Comparison of ENCODE assay signal across 8 cellular contexts in the genomic region with DNA sequence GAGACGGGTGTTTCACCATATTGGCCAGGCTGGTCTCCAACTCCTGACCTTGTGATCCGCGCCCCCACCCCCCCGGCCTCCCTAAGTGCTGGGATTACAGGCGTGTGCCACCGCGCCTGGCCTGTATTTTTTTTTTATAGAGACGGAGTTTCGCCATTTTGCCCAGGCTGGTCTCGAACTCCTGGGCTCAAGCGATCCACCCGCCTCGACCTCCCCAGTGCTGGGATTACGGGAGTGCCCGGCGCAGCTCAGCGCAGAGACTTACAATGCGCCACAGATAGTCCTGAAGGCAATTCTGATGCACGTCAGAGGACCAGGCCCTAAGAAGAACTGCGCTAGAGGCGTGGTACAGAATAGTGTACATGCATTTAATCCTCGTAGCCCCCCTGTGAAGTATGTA. TPM values are rescaled to one million over a fixed set of nuclear protein-coding genes. Genes with fewer than 3 reads are reported as not detected.
DNase-seq lines count a peak whose midpoint lies in the region; ATAC-seq and TF ChIP-seq lines count a peak whose summit lies in the region.

No MANE protein-coding gene starts in this region.

- peak overlapping the region; percentile 69 for H3K4me2 ChIP-seq in DOHH2 (ENCODE audit: low read length)

- H3K36me3 Mint-ChIP-seq in progenitor cell of endocrine pancreas (ENCODE audit: insufficient read depth), result peaks cover 2% of the 10 kb centered on the region

- no peaks in the 10 kb centered on the region for H3K9me3 Mint-ChIP-seq in progenitor cell of endocrine pancreas (ENCODE audit: low read depth)

- H3K36me3 ChIP-seq in DOHH2 (ENCODE audit: control insufficient read depth, low read length) (peaks cover 25% of the 10 kb centered on the region), SK-N-MC (ENCODE audit: insufficient read depth, low read length) (no peaks in the 10 kb centered on the region), esophagus muscularis mucosa (peaks cover 0 to 27% (median 12%) of the 10 kb centered on the region in 4 donors)

- H3K79me2 ChIP-seq in DOHH2 (ENCODE audit: control insufficient read depth, low read length), result peaks cover 31% of the 10 kb centered on the region

- H3K4me1 ChIP-seq in DOHH2 (ENCODE audit: control insufficient read depth, low read length) (peaks cover 17% of the 10 kb centered on the region), esophagus muscularis mucosa (peaks cover 20 to 25% (median 23%) of the 10 kb centered on the region in 4 donors)

- H3K27ac ChIP-seq in DOHH2 (ENCODE audit: low read depth, low read length), result no peak overlapping the region
- no peak overlapping the region for H3K27ac ChIP-seq in SK-N-MC
- peak overlapping the region; percentile 85 to 96 (median 90) for H3K27ac ChIP-seq in esophagus muscularis mucosa (replicated peaks in 1 of 4)

- TF ChIP-seq EP300 in esophagus muscularis mucosa (IDR thresholded peaks at IDR 0.05), result no peak

- H3K4me1 Mint-ChIP-seq in progenitor cell of endocrine pancreas (ENCODE audit: low read depth), result peaks cover 8% of the 10 kb centered on the region

- intact Hi-C loops in esophagus muscularis mucosa (cut with DNase I), result no loop called here

- H3K9me3 ChIP-seq in DOHH2 (ENCODE audit: control insufficient read depth, insufficient read depth, low read length) (no peaks in the 10 kb centered on the region), SK-N-MC (ENCODE audit: low read depth, low read length) (no peaks in the 10 kb centered on the region), esophagus muscularis mucosa (no peaks in the 10 kb centered on the region)

- WGBS in esophagus muscularis mucosa, result 74% methylated on average over 22 of the region's 22 CpGs

- H3K27ac Mint-ChIP-seq in progenitor cell of endocrine pancreas, result peak overlapping the region; percentile 99

- no peaks in the 10 kb centered on the region for H3K27me3 Mint-ChIP-seq in progenitor cell of endocrine pancreas

- TF ChIP-seq POLR2A in esophagus muscularis mucosa (IDR thresholded peaks at IDR 0.05; ENCODE audit: low read depth), result no peak

- peaks cover 2% of the 10 kb centered on the region; the same call in 1 of the 2 replicates for H4K20me1 ChIP-seq in DOHH2 (ENCODE audit: control insufficient read depth, insufficient read depth, low read depth, low read length)

- H3K4me3 ChIP-seq in DOHH2 (ENCODE audit: low read length), result peak overlapping the region; percentile 79
- H3K4me3 ChIP-seq in SK-N-MC, result peak overlapping the region; percentile 91
- peak overlapping the region; percentile 75 to 93 (median 88) for H3K4me3 ChIP-seq in esophagus muscularis mucosa

- no peaks in the 10 kb centered on the region for H3K9me2 ChIP-seq in DOHH2 (replicated peaks; ENCODE audit: control insufficient read depth, low read length)

- TF ChIP-seq CTCF in DOHH2 (IDR thresholded peaks at IDR 0.05; ENCODE audit: low read depth, low read length, poor library complexity, severe bottlenecking) (no peak), esophagus muscularis mucosa (IDR thresholded peaks at IDR 0.05) (no peak), progenitor cell of endocrine pancreas (IDR thresholded peaks at IDR 0.05; ENCODE audit: unreplicated experiment) (no peak)

- DNase-seq in SK-N-MC (ENCODE audit: low read depth, low spot score) (no peak), esophagus muscularis mucosa (ENCODE audit: extremely low spot score) (no peak), progenitor cell of endocrine pancreas (ENCODE audit: low spot score, unreplicated experiment) (no peak), activated gamma-delta T cell (lab: John Stamatoyannopoulos, UW) (no peak), NCI-H1417 treated with DMSO at 0.1 percent for 48 hours (lab: John Stamatoyannopoulos, UW) (no peak), NCI-H1417 (lab: John Stamatoyannopoulos, UW) (no peak)

- ATAC-seq in HG03108 (IDR thresholded peaks at IDR 0.05; ENCODE audit: unreplicated experiment), result no peak

- peaks cover 13% of the 10 kb centered on the region; the same call in 1 of the 2 replicates for H3F3A ChIP-seq in DOHH2 (ENCODE audit: control insufficient read depth, insufficient read depth)

- H3K27me3 ChIP-seq in DOHH2 (ENCODE audit: control insufficient read depth, low read length) (no peaks in the 10 kb centered on the region), esophagus muscularis mucosa (no peaks in the 10 kb centered on the region)

- H3K9ac ChIP-seq in SK-N-MC (ENCODE audit: insufficient read length), result peak overlapping the region; percentile 57

- peak overlapping the region; percentile 95 for H3K4me3 Mint-ChIP-seq in progenitor cell of endocrine pancreas (ENCODE audit: low read depth)

RNA-seq across cellular contexts. Expression of a gene that starts 0.6 kb away (rescaled TPM):
- total RNA-seq in esophagus muscularis mucosa (100 to 1,000 TPM; 185 to 414 (median 237) TPM), progenitor cell of endocrine pancreas (112 and 123 TPM in 2 replicates)

RNA-seq across cellular contexts. Expression of a gene that starts 11.4 kb away (rescaled TPM):
- 10 to 100 TPM; 24.1 to 50.7 (median 43.7) TPM for total RNA-seq in esophagus muscularis mucosa
- total RNA-seq in progenitor cell of endocrine pancreas, result 40.4 and 43.3 TPM in 2 replicates

RNA-seq across cellular contexts. Expression of a gene that starts 11.6 kb away (rescaled TPM):
- total RNA-seq in esophagus muscularis mucosa (1 to 10 TPM in 1 of 4 donors, under 1 TPM in 3; 0.33 to 1.1 (median 0.38) TPM), progenitor cell of endocrine pancreas (25.1 and 25.9 TPM in 2 replicates)

RNA-seq across cellular contexts. Expression of a gene that starts 16.2 kb away (rescaled TPM):
- total RNA-seq in esophagus muscularis mucosa, result 10 to 100 TPM in 3 of 4 donors, 1 to 10 TPM in 1; 8.8 to 17.2 (median 12.1) TPM
- total RNA-seq in progenitor cell of endocrine pancreas, result 123 and 124 TPM in 2 replicates

RNA-seq across cellular contexts. Expression of a gene that starts 22.1 kb away (rescaled TPM):
- total RNA-seq in esophagus muscularis mucosa (10 to 100 TPM in 3 of 4 donors, 1 to 10 TPM in 1; 7.5 to 24.4 (median 18.0) TPM), progenitor cell of endocrine pancreas (10.5 and 11.8 TPM in 2 replicates)

Comparison
In these comparisons a context has a peak if more than half of its experiments do, and no peak if none do; other contexts are left out.
1. H3K27ac ChIP-seq: peak in esophagus muscularis mucosa (4 of 4); none in DOHH2 (single experiment) and SK-N-MC (single experiment).
2. RNA of a gene that starts 11.6 kb away (total RNA-seq): 25.1 to 25.9 TPM in progenitor cell of endocrine pancreas; 0.33 to 1.1 TPM in esophagus muscularis mucosa; every median in the first group is over 10 times any median in the second.
3. Peak in every context shown above with its lines, with median percentiles within 50 percentile points of each other: H3K4me3 ChIP-seq.